In genomic region chr18:10070581-10071000, GRCh38 we compare ENCODE assay signal across 17 cellular contexts.
"Had no signal": no experiment of that assay in that cellular context is flagged by ENCODE, and none has a peak within 500 bp of the region (broad histone marks: within the 10 kb centered on the region; RNA-seq: fewer than 3 reads in every experiment).

No MANE protein-coding gene starts in this region.

- H3K36me3 ChIP-seq: breast epithelium, esophagus muscularis mucosa, sigmoid colon, upper lobe of right lung, WERI-Rb-1 had no signal

- H3K9me2 ChIP-seq: SK-N-SH had no signal

- ATAC-seq: activated CD8-positive, alpha-beta T cell treated with anti-CD3 and anti-CD28 coated beads for 36 hours; left colon; natural killer cell treated with Interleukin-12 subunit alpha and Interleukin-12 subunit beta and Interleukin-15 and Interleukin-18, amount 100 ng/mL, for 72 hours; psoas muscle; stimulated activated naive CD8-positive, alpha-beta T cell treated with anti-CD3 and anti-CD28 coated beads, Interleukin-15, Interleukin-2, amounts not matched to agents 100 U/mL and 50 U/mL, for 24 hours; upper lobe of right lung had no signal

- DNase-seq: activated CD4-positive, alpha-beta T cell treated with anti-CD3 and anti-CD28 coated beads for 4 hours; activated CD8-positive, alpha-beta memory T cell treated with anti-CD3 and anti-CD28 coated beads, Interleukin-2, amount 50 U/mL, for 48 hours; activated CD8-positive, alpha-beta T cell treated with anti-CD3 and anti-CD28 coated beads for 36 hours; activated naive CD4-positive, alpha-beta T cell treated with anti-CD3 and anti-CD28 coated beads, Interleukin-2, amount 10 ng/mL, durations not matched to agents 7 days and 5 days; amniotic stem cell; left colon; psoas muscle; sigmoid colon; SK-N-SH; stimulated activated CD4-positive, alpha-beta T cell treated with anti-CD3 and anti-CD28 coated beads, Interleukin-2, amount 100 ng/mL, for 48 hours; stimulated activated naive CD8-positive, alpha-beta T cell treated with anti-CD3 and anti-CD28 coated beads, Interleukin-15, Interleukin-2, amounts not matched to agents 100 U/mL and 50 U/mL, for 24 hours; T-helper 1 cell; upper lobe of right lung; WERI-Rb-1 had no signal

- H3K4me3 ChIP-seq: breast epithelium, esophagus muscularis mucosa, psoas muscle, sigmoid colon, upper lobe of right lung had no signal

- H3K4me1 ChIP-seq: psoas muscle had no signal

- H3K9ac ChIP-seq: SK-N-SH had no signal

- H3K27ac ChIP-seq: breast epithelium, esophagus muscularis mucosa, psoas muscle, sigmoid colon, upper lobe of right lung, WERI-Rb-1 had no signal

- H3K27me3 ChIP-seq: breast epithelium, esophagus muscularis mucosa, sigmoid colon, upper lobe of right lung had no signal

- H3K9me3 ChIP-seq: breast epithelium, esophagus muscularis mucosa, psoas muscle, sigmoid colon, SK-N-SH, upper lobe of right lung had no signal

- H3K4me2 ChIP-seq: SK-N-SH had no signal
